In the genomic region with DNA sequence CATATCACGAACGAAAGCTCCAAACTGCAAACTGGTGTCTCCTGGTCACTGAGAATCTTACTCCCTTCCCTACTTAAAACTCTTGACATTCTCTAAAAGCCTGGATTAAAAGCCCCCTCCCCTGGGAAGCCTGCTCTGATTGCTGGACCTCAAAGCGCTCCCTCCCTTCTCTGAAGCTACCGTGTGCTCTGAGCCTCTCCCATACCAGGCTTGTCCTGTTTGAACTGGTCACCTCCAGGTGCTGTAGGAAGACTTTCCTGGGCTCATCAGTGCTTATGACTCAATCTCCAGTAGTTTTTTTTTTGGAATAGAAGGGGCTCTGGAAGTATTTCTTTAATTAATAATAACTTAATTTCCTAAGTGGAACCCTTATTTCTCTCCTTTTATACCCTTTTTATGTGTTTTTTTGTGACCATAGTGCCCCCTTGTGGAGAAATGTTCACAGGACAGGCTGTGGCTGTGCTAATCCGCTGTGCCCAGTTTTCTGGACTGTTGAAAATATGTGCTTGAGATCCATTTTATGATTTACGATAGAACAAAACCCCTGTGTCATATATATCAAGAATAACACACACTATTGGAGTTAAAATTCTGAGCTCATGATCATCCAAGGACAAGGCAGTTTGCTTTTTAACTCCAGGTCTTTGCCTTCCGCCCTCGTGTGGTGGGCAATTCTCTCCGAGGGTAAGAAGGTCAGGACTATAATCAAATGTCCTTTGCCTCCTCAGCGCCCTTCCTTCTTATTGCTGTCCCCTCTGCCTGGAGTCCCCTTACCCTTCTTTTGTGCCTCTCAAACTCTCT, we compare ENCODE assay signal across 8 cellular contexts. TPM values are rescaled to one million over a fixed set of nuclear protein-coding genes. Genes with fewer than 3 reads are reported as not detected.
DNase-seq lines count a peak whose midpoint lies in the region; ATAC-seq, FAIRE-seq and TF ChIP-seq lines count a peak whose summit lies in the region.

No MANE protein-coding gene starts in this region.

- peak; percentile 28 for FAIRE-seq in frontal cortex (lab: Jason Lieb, UNC)

- TF ChIP-seq CTCF in AG09319 (IDR thresholded peaks at IDR 0.05; ENCODE audit: low read depth, low read length) (peak; percentile 70), GM12875 (IDR thresholded peaks at IDR 0.05; ENCODE audit: borderline replicate concordance, insufficient read depth, low read depth, low read length) (peak; percentile 44; the same call in 1 of the 2 replicates), IMR-90 (conservative IDR thresholded peaks at IDR 0.05; ENCODE audit: low read depth, low read length) (peak; percentile 55), progenitor cell of endocrine pancreas (IDR thresholded peaks at IDR 0.05; ENCODE audit: unreplicated experiment) (peak; percentile 87)

- H3K23ac ChIP-seq in IMR-90 (ENCODE audit: low read depth, low read length) = no peak overlapping the region

- POLR2A ChIA-PET in IMR-90 (lab: Charles Lee; ENCODE audit: unreplicated experiment) = interaction anchor here (0.6 kb wide), 2 partner anchors 483 to 566 kb away, joined by 10 read pairs; no protein-coding TSS in a partner anchor

- H3K27ac Mint-ChIP-seq in T-helper 17 cell = no peak overlapping the region
- no peak overlapping the region for H3K27ac Mint-ChIP-seq in progenitor cell of endocrine pancreas

- no peak overlapping the region for H3K4me3 ChIP-seq in GM12875 (ENCODE audit: low read depth, low read length)
- H3K4me3 ChIP-seq in IMR-90 (ENCODE audit: insufficient read depth, low read depth, low read length) = no peak overlapping the region
- H3K4me3 ChIP-seq in MG63 = no peak overlapping the region

- peaks cover 2% of the 10 kb centered on the region for H3K36me3 Mint-ChIP-seq in T-helper 17 cell (ENCODE audit: low read depth)
- peaks cover 14% of the 10 kb centered on the region for H3K36me3 Mint-ChIP-seq in progenitor cell of endocrine pancreas (ENCODE audit: insufficient read depth)

- intact Hi-C loops in IMR-90 (cut with micrococcal nuclease) = no loop called here

- BruUV-seq in IMR-90 (replicated peaks; lab: Mats Ljungman, UMichigan) = no TSS peak

- H3K56ac ChIP-seq in IMR-90 (ENCODE audit: extremely low read depth, insufficient read depth, low read length) = no peak overlapping the region

- H3K4me1 ChIP-seq in IMR-90 (ENCODE audit: control insufficient read depth, insufficient read depth, low read length) = peaks cover 10% of the 10 kb centered on the region; the same call in 1 of the 2 replicates

- 85% methylated on average over 4 of the region's 10 CpGs; no CpG with 5 or more reads in 1 of the 2 experiments for WGBS in IMR-90 (ENCODE audit: extremely low coverage in 2 of 2, insufficient read length in 1 of 2), 2 experiments

- H2BK15ac ChIP-seq in IMR-90 (ENCODE audit: low read depth, low read length) = peak overlapping the region; percentile 45; the same call in 2 of the 3 replicates

- H3K27me3 ChIP-seq in IMR-90 (ENCODE audit: control insufficient read depth, insufficient read depth, low read length) (no peaks in the 10 kb centered on the region; the same call in 1 of the 2 replicates), MG63 (no peaks in the 10 kb centered on the region)

- no peak for TF ChIP-seq POLR2A in IMR-90 (IDR thresholded peaks at IDR 0.05; ENCODE audit: low read depth, low read length)

- H3K4me2 ChIP-seq in IMR-90 (ENCODE audit: low read depth, low read length) = peak overlapping the region; percentile 66; the same call in 1 of the 2 replicates

- dilution Hi-C loops in IMR-90 (cut with HindIII; ENCODE audit: low sequenced_read_pairs, unreplicated experiment) = no loop called here

- H2AFZ ChIP-seq in IMR-90 (replicated peaks; ENCODE audit: low read length, poor library complexity) = peak overlapping the region; percentile 46

- H3K9me1 ChIP-seq in IMR-90 (ENCODE audit: insufficient read depth, low read length) = no peaks in the 10 kb centered on the region

- peak overlapping the region; percentile 56; the same call in 1 of the 2 replicates for H4K5ac ChIP-seq in IMR-90 (ENCODE audit: low read depth, low read length)

- peak overlapping the region; percentile 43 for H3K4ac ChIP-seq in IMR-90 (ENCODE audit: low read depth, low read length)

- H3K9ac ChIP-seq in IMR-90 (ENCODE audit: low read depth, low read length) = 0 out of 2 replicates have a peak overlapping the region, but pooled peaks have one; percentile 35

- H4K20me1 ChIP-seq in IMR-90 (ENCODE audit: insufficient read depth, low read length) = no peaks in the 10 kb centered on the region

- no peaks in the 10 kb centered on the region for H3K79me1 ChIP-seq in IMR-90 (ENCODE audit: low read depth in 1 of 2, low read length in 2 of 2)

- peaks cover 52% of the 10 kb centered on the region for H3K27me3 Mint-ChIP-seq in T-helper 17 cell
- no peaks in the 10 kb centered on the region for H3K27me3 Mint-ChIP-seq in progenitor cell of endocrine pancreas

- H2BK120ac ChIP-seq in IMR-90 (ENCODE audit: low read depth, low read length) = peak overlapping the region; percentile 63

- peak overlapping the region; percentile 79; the same call in 1 of the 2 replicates for H3K27ac ChIP-seq in IMR-90 (ENCODE audit: insufficient read depth, low read length)

- no peaks in the 10 kb centered on the region for H3K4me1 Mint-ChIP-seq in T-helper 17 cell
- H3K4me1 Mint-ChIP-seq in progenitor cell of endocrine pancreas (ENCODE audit: low read depth) = no peaks in the 10 kb centered on the region

- DNase-seq in AG09319 (ENCODE audit: extremely low read depth, low read depth) = no peak
- peak; percentile 36 for DNase-seq in IMR-90
- DNase-seq in T-helper 17 cell = no peak
- peak in 1 of 2 donors; percentile 35 for DNase-seq in frontal cortex (ENCODE audit: low spot score in 2 of 2)
- no peak for DNase-seq in progenitor cell of endocrine pancreas (ENCODE audit: low spot score, unreplicated experiment)
- DNase-seq in MG63 = no peak
- DNase-seq in NCI-H2029 (lab: John Stamatoyannopoulos, UW) = no peak

- CTCF ChIA-PET in IMR-90 (lab: Yijun Ruan, JAX) = interaction anchor here (0.6 to 1.2 kb wide), 7 partner anchors 11 to 1864 kb away, joined by 3 read pairs; a partner anchor contains a TSS

- peak; percentile 22; the same call in 1 of the 2 replicates for TF ChIP-seq RAD21 in IMR-90 (IDR thresholded peaks at IDR 0.05; ENCODE audit: low read length)

- H3K9me3 ChIP-seq in IMR-90 (ENCODE audit: control insufficient read depth, insufficient read depth, low read length) (no peaks in the 10 kb centered on the region), T-helper 17 cell (ENCODE audit: control insufficient read depth, low read length, poor library complexity, severe bottlenecking) (no peaks in the 10 kb centered on the region), MG63 (no peaks in the 10 kb centered on the region)

- no peak overlapping the region for H3K4me3 Mint-ChIP-seq in T-helper 17 cell
- H3K4me3 Mint-ChIP-seq in progenitor cell of endocrine pancreas (ENCODE audit: low read depth) = no peak overlapping the region

- no peaks in the 10 kb centered on the region for H3K9me3 Mint-ChIP-seq in progenitor cell of endocrine pancreas (ENCODE audit: low read depth)

- peak overlapping the region in 1 of 2 experiments; percentile 59; a peak in 1 of 4 replicates for H4K8ac ChIP-seq in IMR-90 (ENCODE audit: low read depth in 2 of 2, low read length in 2 of 2)

- H2AK5ac ChIP-seq in IMR-90 (ENCODE audit: low read depth, low read length) = no peak overlapping the region; the same call in 1 of the 2 replicates

- H4K91ac ChIP-seq in IMR-90 (ENCODE audit: insufficient read depth, low read depth, low read length) = peak overlapping the region; percentile 65

- peak overlapping the region; percentile 40 for H2BK20ac ChIP-seq in IMR-90 (ENCODE audit: low read depth, low read length)

- no peak overlapping the region for H3K14ac ChIP-seq in IMR-90 (replicated peaks; ENCODE audit: low read depth, low read length)

- in situ Hi-C loops in IMR-90 (cut with MboI; ENCODE audit: low sequenced_read_pairs) = no loop called here

- H3K18ac ChIP-seq in IMR-90 (ENCODE audit: low read depth, low read length) = peak overlapping the region; percentile 30; the same call in 1 of the 2 replicates

- H3K36me3 ChIP-seq in IMR-90 (ENCODE audit: control insufficient read depth, insufficient read depth, low read length) (no peaks in the 10 kb centered on the region), MG63 (no peaks in the 10 kb centered on the region)

- ATAC-seq in IMR-90 (ENCODE audit: low read depth) (peak; percentile 69), T-helper 17 cell (peak; percentile 39)

- no peak overlapping the region for H2AK9ac ChIP-seq in IMR-90 (replicated peaks; ENCODE audit: low read depth, low read length, poor library complexity)

- peak overlapping the region; percentile 39 for H2BK5ac ChIP-seq in IMR-90 (ENCODE audit: low read depth, low read length, poor library complexity, severe bottlenecking)

TF ChIP-seq in IMR-90, 13 proteins besides CTCF, POLR2A, EP300 and RAD21:
- TF ChIP-seq SMC3 (IDR thresholded peaks at IDR 0.05; ENCODE audit: low read depth, low read length) (0 out of 2 replicates have a peak, but pooled peaks have one; percentile 14), RCOR1 (IDR thresholded peaks at IDR 0.05; ENCODE audit: insufficient replicate concordance, low read length) (no peak)

RNA-seq across cellular contexts. Expression of a gene that starts 16.9 kb away (rescaled TPM):
- total RNA-seq in IMR-90 (2012; rRNA removed) = 0.18 and 0.28 TPM in 2 replicates
- 0.55 and 0.72 TPM in 2 replicates for polyA plus RNA-seq in IMR-90 (2012; rRNA removed)
- 0.05 and 0.16 TPM in 2 replicates for polyA plus RNA-seq in IMR-90 (2012; cell fraction: cytosol; rRNA removed)
- polyA plus RNA-seq in IMR-90 (2012; cell fraction: nucleus; rRNA removed; ENCODE audit: low replicate concordance) = 0.09 and 0.33 TPM in 2 replicates
- under 1 TPM in 1 of 2 donors, not detected in 1; 0.75 TPM for total RNA-seq in T-helper 17 cell
- total RNA-seq in frontal cortex = 19.6 TPM
- 37.1 and 40.5 TPM in 2 replicates for total RNA-seq in progenitor cell of endocrine pancreas
- 0.26 TPM in 1 of 2 replicates, not detected in the other for total RNA-seq in MG63 (2014; rRNA removed; shearing (Covaris generic); ENCODE audit: low replicate concordance)

RNA-seq across cellular contexts. Expression of a gene that starts 55.5 kb away (rescaled TPM):
- 0.36 and 0.56 TPM in 2 replicates for total RNA-seq in IMR-90 (2012; rRNA removed)
- polyA plus RNA-seq in IMR-90 (2012; rRNA removed) = 2.6 TPM in 2 replicates
- 0.71 and 3.2 TPM in 2 replicates for polyA plus RNA-seq in IMR-90 (2012; cell fraction: cytosol; rRNA removed)
- 8.2 and 12.5 TPM in 2 replicates for polyA plus RNA-seq in IMR-90 (2012; cell fraction: nucleus; rRNA removed; ENCODE audit: low replicate concordance)
- under 1 TPM in 1 of 2 donors, not detected in 1; 0.72 TPM for total RNA-seq in T-helper 17 cell
- 7.3 TPM for total RNA-seq in frontal cortex
- 14.3 and 18.3 TPM in 2 replicates for total RNA-seq in progenitor cell of endocrine pancreas
- total RNA-seq in MG63 (2014; rRNA removed; shearing (Covaris generic); ENCODE audit: low replicate concordance) = 1.3 and 8.4 TPM in 2 replicates

Comparison
In these comparisons a context has a peak if more than half of its experiments do, and no peak if none do; other contexts are left out.
1. RNA of a gene that starts 16.9 kb away (total RNA-seq): 37.1 to 40.5 TPM in progenitor cell of endocrine pancreas and 19.6 TPM in frontal cortex (single experiment); 0.75 TPM in T-helper 17 cell, 0.26 TPM in MG63 and 0.18 to 0.28 TPM in IMR-90; every median in the first group is over 10 times any median in the second.
2. Peak in every context shown above with its lines, with median percentiles within 50 percentile points of each other: CTCF ChIP-seq.